8 cellular contexts compared by ENCODE assay signal in genomic region chr1:30719406-30720270, GRCh38. TPM values are rescaled to one million over a fixed set of nuclear protein-coding genes. Genes with fewer than 3 reads are reported as not detected.
DNase-seq lines count a peak whose midpoint lies in the region; ATAC-seq and TF ChIP-seq lines count a peak whose summit lies in the region.

No MANE protein-coding gene starts in this region.

- no peaks in the 10 kb centered on the region for H3F3A ChIP-seq in OCI-LY1 (ENCODE audit: insufficient read depth, low read length)

- ATAC-seq in natural killer cell treated with Interleukin-12 subunit alpha and Interleukin-12 subunit beta and Interleukin-15 and Interleukin-18, amount 100 ng/mL, for 72 hours = no peak
- no peak for ATAC-seq in HG02588 (IDR thresholded peaks at IDR 0.05; ENCODE audit: unreplicated experiment)

- peak overlapping the region; percentile 87 to 90 for H3K27ac Mint-ChIP-seq in natural killer cell treated with Interleukin-12 subunit alpha and Interleukin-12 subunit beta and Interleukin-15 and Interleukin-18, amount 100 ng/mL, for 72 hours

- peak overlapping the region; percentile 61 for H3K4me3 ChIP-seq in OCI-LY1 (ENCODE audit: low read depth, low read length, poor library complexity, severe bottlenecking)

- peak; percentile 60 for DNase-seq in NCI-H1694 treated with DMSO at 0.1 percent for 48 hours (lab: John Stamatoyannopoulos, UW)
- DNase-seq in NCI-H1694 (lab: John Stamatoyannopoulos, UW) = no peak
- peak; percentile 75 for DNase-seq in dermis blood vessel endothelial cell
- no peak for DNase-seq in natural killer cell treated with Interleukin-12 subunit alpha and Interleukin-12 subunit beta and Interleukin-15 and Interleukin-18, amount 100 ng/mL, for 72 hours (ENCODE audit: low spot score)
- no peak for DNase-seq in HEK293T (ENCODE audit: extremely low spot score)
- DNase-seq in GM10266 (ENCODE audit: extremely low spot score) = no peak

- H3K36me3 ChIP-seq in OCI-LY1 (ENCODE audit: insufficient read depth, low read length) = no peaks in the 10 kb centered on the region

- TF ChIP-seq CTCF in OCI-LY1 (IDR thresholded peaks at IDR 0.05; ENCODE audit: low read length) = no peak; the same call in 1 of the 2 replicates
- TF ChIP-seq CTCF in GM10266 (IDR thresholded peaks at IDR 0.05; ENCODE audit: control insufficient read depth, insufficient read depth, low read depth, missing control alignments) = no peak

- no peak overlapping the region for H3K9ac ChIP-seq in OCI-LY1 (ENCODE audit: low read length)

- H2AFZ ChIP-seq in OCI-LY1 (ENCODE audit: low read length) = no peak overlapping the region

- CTCF ChIA-PET in HEK293T (lab: Yijun Ruan, JAX) = interaction anchor here (0.6 to 4.1 kb wide), 7 partner anchors 9 to 557 kb away, joined by 3 to 116 read pairs (median 7); no protein-coding TSS in a partner anchor

- H3K4me1 ChIP-seq in OCI-LY1 (ENCODE audit: insufficient read depth, low read length, severe bottlenecking) = peaks cover 5% of the 10 kb centered on the region

- POLR2A ChIA-PET in HEK293T (lab: Yijun Ruan, JAX) = interaction anchor here (1.4 to 3.1 kb wide), 4 partner anchors 8 to 66 kb away, joined by 4 to 33 read pairs (median 6); no protein-coding TSS in a partner anchor

- no peaks in the 10 kb centered on the region for H3K27me3 Mint-ChIP-seq in natural killer cell treated with Interleukin-12 subunit alpha and Interleukin-12 subunit beta and Interleukin-15 and Interleukin-18, amount 100 ng/mL, for 72 hours

- H3K9me3 ChIP-seq in OCI-LY1 (ENCODE audit: low read length) = peaks cover 4% of the 10 kb centered on the region; the same call in 1 of the 2 replicates

- H3K9me3 Mint-ChIP-seq in natural killer cell treated with Interleukin-12 subunit alpha and Interleukin-12 subunit beta and Interleukin-15 and Interleukin-18, amount 100 ng/mL, for 72 hours = no peaks in the 10 kb centered on the region

- H3K36me3 Mint-ChIP-seq in natural killer cell treated with Interleukin-12 subunit alpha and Interleukin-12 subunit beta and Interleukin-15 and Interleukin-18, amount 100 ng/mL, for 72 hours = no peaks in the 10 kb centered on the region

- peak overlapping the region; percentile 90 for H3K4me3 Mint-ChIP-seq in natural killer cell treated with Interleukin-12 subunit alpha and Interleukin-12 subunit beta and Interleukin-15 and Interleukin-18, amount 100 ng/mL, for 72 hours

- peaks cover 4 to 28% of the 10 kb centered on the region in 2 donors for H3K4me1 Mint-ChIP-seq in natural killer cell treated with Interleukin-12 subunit alpha and Interleukin-12 subunit beta and Interleukin-15 and Interleukin-18, amount 100 ng/mL, for 72 hours (ENCODE audit: low read depth in 2 of 2)

- H3K27ac ChIP-seq in OCI-LY1 (ENCODE audit: low read depth, low read length, poor library complexity, severe bottlenecking) = no peak overlapping the region

- no peaks in the 10 kb centered on the region for H4K20me1 ChIP-seq in OCI-LY1 (ENCODE audit: insufficient read depth, low read length)

- no peaks in the 10 kb centered on the region for H3K79me2 ChIP-seq in OCI-LY1 (ENCODE audit: insufficient read depth, low read length)

- H3K27me3 ChIP-seq in OCI-LY1 (ENCODE audit: insufficient read depth, low read length) = no peaks in the 10 kb centered on the region

- H3K9me2 ChIP-seq in OCI-LY1 (ENCODE audit: low read depth, low read length) = no peaks in the 10 kb centered on the region

- H3K4me2 ChIP-seq in OCI-LY1 (ENCODE audit: low read length) = peak overlapping the region; percentile 74

TF ChIP-seq in HEK293T, 16 proteins besides CTCF, POLR2A, EP300 and RAD21:
- TF ChIP-seq SP1 (IDR thresholded peaks at IDR 0.05) = no peak
- no peak for TF ChIP-seq FOXA1 (IDR thresholded peaks at IDR 0.05)
- no peak for TF ChIP-seq SUZ12 (IDR thresholded peaks at IDR 0.05)
- TF ChIP-seq FOXK2 (IDR thresholded peaks at IDR 0.05) = no peak
- TF ChIP-seq BHLHE40 (IDR thresholded peaks at IDR 0.05; ENCODE audit: borderline replicate concordance) = no peak
- no peak for TF ChIP-seq TARDBP (IDR thresholded peaks at IDR 0.05)
- no peak for TF ChIP-seq HDGF (IDR thresholded peaks at IDR 0.05; ENCODE audit: borderline replicate concordance)
- TF ChIP-seq FOXM1 (IDR thresholded peaks at IDR 0.05; ENCODE audit: borderline replicate concordance) = no peak
- TF ChIP-seq L3MBTL2 (conservative IDR thresholded peaks at IDR 0.05) = no peak
- no peak for TF ChIP-seq PKNOX1 (IDR thresholded peaks at IDR 0.05)
- TF ChIP-seq NFRKB (IDR thresholded peaks at IDR 0.05) = no peak
- no peak for TF ChIP-seq ZNF384 (IDR thresholded peaks at IDR 0.05)
- no peak for TF ChIP-seq ELF4 (IDR thresholded peaks at IDR 0.05)
- TF ChIP-seq LEF1 (IDR thresholded peaks at IDR 0.05; ENCODE audit: borderline replicate concordance) = no peak
- TF ChIP-seq ARNT (IDR thresholded peaks at IDR 0.05) = no peak
- TF ChIP-seq CTBP1 (IDR thresholded peaks at IDR 0.05; ENCODE audit: borderline replicate concordance) = no peak
TF ChIP-seq in HEK293T: peak in this region for 0.

RNA-seq across cellular contexts. Expression of gene MATN1, which starts 3.7 kb away (rescaled TPM):
- 0.17 TPM in 1 of 2 replicates, not detected in the other for total RNA-seq in dermis blood vessel endothelial cell
- total RNA-seq in natural killer cell treated with Interleukin-12 subunit alpha and Interleukin-12 subunit beta and Interleukin-15 and Interleukin-18, amount 100 ng/mL, for 72 hours = 1 to 10 TPM in 1 of 2 donors, under 1 TPM in 1; 0.31 to 1.1 TPM

RNA-seq across cellular contexts. Expression of gene LAPTM5, which starts 37.9 kb away (rescaled TPM):
- total RNA-seq in dermis blood vessel endothelial cell = 23.1 and 39.9 TPM in 2 replicates
- 100 to 1,000 TPM; 150 to 153 TPM for total RNA-seq in natural killer cell treated with Interleukin-12 subunit alpha and Interleukin-12 subunit beta and Interleukin-15 and Interleukin-18, amount 100 ng/mL, for 72 hours

Comparison
In these comparisons a context has a peak if more than half of its experiments do, and no peak if none do; other contexts are left out.
1. DNase-seq: peak in NCI-H1694 treated with DMSO at 0.1 percent for 48 hours (single experiment) and dermis blood vessel endothelial cell (single experiment); none in NCI-H1694 (single experiment), natural killer cell treated with Interleukin-12 subunit alpha and Interleukin-12 subunit beta and Interleukin-15 and Interleukin-18, amount 100 ng/mL, for 72 hours (single experiment), HEK293T (single experiment) and GM10266 (single experiment).